In the genomic region with DNA sequence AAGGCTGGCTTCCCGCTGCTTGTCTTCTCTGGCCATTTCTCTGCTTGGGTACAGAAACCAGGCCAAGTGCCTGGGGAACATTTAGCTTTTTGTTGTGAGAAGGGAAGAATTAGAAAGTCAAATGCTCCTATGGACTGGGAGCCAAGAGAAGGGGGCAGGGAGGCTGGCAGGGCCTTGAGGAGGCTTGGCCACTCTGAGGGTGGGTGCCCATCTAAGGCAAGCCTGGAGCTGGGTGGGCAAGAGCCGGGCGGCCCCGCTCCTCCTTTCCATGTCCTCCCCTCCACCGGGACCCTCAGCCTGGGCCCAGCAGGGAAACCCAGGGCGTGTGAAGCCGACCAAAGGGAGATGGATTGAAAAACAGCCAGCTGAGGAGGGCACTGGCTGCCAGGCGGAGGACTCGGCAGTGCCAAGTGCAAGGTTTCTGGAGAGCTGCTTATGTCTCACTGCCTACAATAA, we compare ENCODE assay signal across 21 cellular contexts.
DNase-seq lines count a peak whose midpoint lies in the region; ATAC-seq and TF ChIP-seq lines count a peak whose summit lies in the region.
"Had no signal": no experiment of that assay in that cellular context is flagged by ENCODE, and none has a peak within 500 bp of the region (broad histone marks: within the 10 kb centered on the region; RNA-seq: fewer than 3 reads in every experiment).

No MANE protein-coding gene starts in this region.

- H3K36me3 ChIP-seq in ascending aorta (no peaks in the 10 kb centered on the region), gastroesophageal sphincter (peaks cover 0 to 1% of the 10 kb centered on the region in 2 donors)

- intact Hi-C loops in ascending aorta (cut with DNase I) = loop anchor here (2.0 kb wide), 2 partner anchors 18 to 62 kb away; no protein-coding TSS in a partner anchor

- peak; percentile 18 to 84 for DNase-seq in ascending aorta (ENCODE audit: low spot score in 2 of 2)
- DNase-seq in medulla oblongata (ENCODE audit: extremely low spot score) = peak; percentile 82
- peak; percentile 22 for DNase-seq in superior temporal gyrus (ENCODE audit: extremely low spot score)
- DNase-seq in NCI-H226 = no peak
- no peak for DNase-seq in stimulated activated CD4-positive, alpha-beta T cell treated with anti-CD3 and anti-CD28 coated beads, Interleukin-4, amount 100 ng/mL, for 1 hour
- DNase-seq: activated B cell treated with CpG ODN at 0.5 μM for 24 hours; activated CD4-positive, alpha-beta T cell treated with anti-CD3 and anti-CD28 coated beads, Interleukin-2, amount 50 U/mL, for 4 hours; CD4-positive, alpha-beta memory T cell; dermis blood vessel endothelial cell; DMS153; GDM1; KBM-7; stimulated activated CD4-positive, alpha-beta T cell treated with anti-CD3 and anti-CD28 coated beads, Interleukin-1b, Interleukin-23, amount 100 ng/mL, for 48 hours; stimulated activated naive B cell treated with anti-CD40 and anti-IgM and Interleukin-4, amounts not matched to agents 10 μg/mL and 1 μg/mL and 100 μg/mL, for 72 hours; T1000; trophoblast cell had no signal

- H3K27ac ChIP-seq in ascending aorta = peak overlapping the region; percentile 74 to 83
- H3K27ac ChIP-seq in gastroesophageal sphincter = peak overlapping the region in 3 of 4 donors; percentile 78 to 84 (median 83)
- H3K27ac ChIP-seq: hepatocyte had no signal

- TF ChIP-seq POLR2A in gastroesophageal sphincter (IDR thresholded peaks at IDR 0.05) = no peak

- peaks cover 7 to 18% of the 10 kb centered on the region in 2 donors for H3K4me1 ChIP-seq in ascending aorta
- H3K4me1 ChIP-seq in gastroesophageal sphincter = peaks cover 0 to 81% (median 2%) of the 10 kb centered on the region in 3 donors

- no peak for TF ChIP-seq CTCF in ascending aorta (IDR thresholded peaks at IDR 0.05)
- TF ChIP-seq CTCF in gastroesophageal sphincter (IDR thresholded peaks at IDR 0.05) = no peak

- peak overlapping the region in 1 of 2 donors; percentile 33 for H3K4me3 ChIP-seq in ascending aorta
- no peak overlapping the region for H3K4me3 ChIP-seq in gastroesophageal sphincter
- H3K4me3 ChIP-seq: hepatocyte, skin epidermis had no signal

- ATAC-seq in gastroesophageal sphincter (peak; percentile 81), GM18517 (IDR thresholded peaks at IDR 0.05; ENCODE audit: unreplicated experiment) (no peak), HG03095 (IDR thresholded peaks at IDR 0.05; ENCODE audit: unreplicated experiment) (no peak)
- ATAC-seq: stimulated activated naive B cell treated with anti-CD40 and anti-IgM and Interleukin-4, amounts not matched to agents 10 μg/mL and 1 μg/mL and 100 μg/mL, for 72 hours had no signal

- no peaks in the 10 kb centered on the region for H3K27me3 ChIP-seq in ascending aorta
- no peaks in the 10 kb centered on the region for H3K27me3 ChIP-seq in gastroesophageal sphincter

- TF ChIP-seq EP300 in gastroesophageal sphincter (IDR thresholded peaks at IDR 0.05) = no peak

- no peaks in the 10 kb centered on the region for H3K9me3 ChIP-seq in ascending aorta
- H3K9me3 ChIP-seq in gastroesophageal sphincter = no peaks in the 10 kb centered on the region

- WGBS in gastroesophageal sphincter (ENCODE audit: low coverage in 1 of 2), 2 donors = 22 to 51% methylated on average over 5 to 8 of the region's 9 CpGs

Comparison
In these comparisons a context has a peak if more than half of its experiments do, and no peak if none do; other contexts are left out.
1. DNase-seq: peak in ascending aorta (2 of 2), medulla oblongata (single experiment) and superior temporal gyrus (single experiment); none in NCI-H226 (single experiment) and stimulated activated CD4-positive, alpha-beta T cell treated with anti-CD3 and anti-CD28 coated beads, Interleukin-4, amount 100 ng/mL, for 1 hour (single experiment).